2 cellular contexts compared by ENCODE assay signal in genomic region chr6:31778999-31779885, GRCh38.
TF ChIP-seq lines count a peak whose summit lies in the region.

No MANE protein-coding gene starts in this region.

TF ChIP-seq in HEK293, 187 proteins besides CTCF, POLR2A, EP300 and RAD21:
- TF ChIP-seq ZBTB1 (tag by site-specific recombination; IDR thresholded peaks at IDR 0.05), result no peak
- TF ChIP-seq ZNF266 (tag by site-specific recombination; IDR thresholded peaks at IDR 0.05; ENCODE audit: low read depth), result no peak
- TF ChIP-seq ZNF580 (tag by site-specific recombination; IDR thresholded peaks at IDR 0.05), result no peak
- TF ChIP-seq ZNF791 (tag by site-specific recombination; IDR thresholded peaks at IDR 0.05), result no peak
- TF ChIP-seq ZNF140 (tag by site-specific recombination; IDR thresholded peaks at IDR 0.05), result no peak
- 0 out of 2 replicates have a peak, but pooled peaks have one; percentile 28 for TF ChIP-seq ZNF600 (tag by site-specific recombination; IDR thresholded peaks at IDR 0.05)
- TF ChIP-seq ZNF114 (tag by site-specific recombination; IDR thresholded peaks at IDR 0.05), result no peak

TF ChIP-seq in endothelial cell of umbilical vein, 7 proteins besides CTCF, POLR2A, EP300 and RAD21:
- no peak for TF ChIP-seq EZH2 (IDR thresholded peaks at IDR 0.05; ENCODE audit: borderline replicate concordance, low read depth, low read length, severe bottlenecking)
- TF ChIP-seq JUN (IDR thresholded peaks at IDR 0.05; ENCODE audit: borderline replicate concordance, insufficient read depth, insufficient read length, low read depth), result no peak
- no peak for TF ChIP-seq GATA2 (IDR thresholded peaks at IDR 0.05; ENCODE audit: insufficient read depth, insufficient read length, low read depth, low read length)
- TF ChIP-seq MYC (IDR thresholded peaks at IDR 0.05; ENCODE audit: low read depth, low read length), result no peak
- no peak for TF ChIP-seq POLR2AphosphoS5 (IDR thresholded peaks at IDR 0.05; ENCODE audit: insufficient read depth, low read depth, low read length)
